1 cellular context compared by ENCODE assay signal in the genomic region with DNA sequence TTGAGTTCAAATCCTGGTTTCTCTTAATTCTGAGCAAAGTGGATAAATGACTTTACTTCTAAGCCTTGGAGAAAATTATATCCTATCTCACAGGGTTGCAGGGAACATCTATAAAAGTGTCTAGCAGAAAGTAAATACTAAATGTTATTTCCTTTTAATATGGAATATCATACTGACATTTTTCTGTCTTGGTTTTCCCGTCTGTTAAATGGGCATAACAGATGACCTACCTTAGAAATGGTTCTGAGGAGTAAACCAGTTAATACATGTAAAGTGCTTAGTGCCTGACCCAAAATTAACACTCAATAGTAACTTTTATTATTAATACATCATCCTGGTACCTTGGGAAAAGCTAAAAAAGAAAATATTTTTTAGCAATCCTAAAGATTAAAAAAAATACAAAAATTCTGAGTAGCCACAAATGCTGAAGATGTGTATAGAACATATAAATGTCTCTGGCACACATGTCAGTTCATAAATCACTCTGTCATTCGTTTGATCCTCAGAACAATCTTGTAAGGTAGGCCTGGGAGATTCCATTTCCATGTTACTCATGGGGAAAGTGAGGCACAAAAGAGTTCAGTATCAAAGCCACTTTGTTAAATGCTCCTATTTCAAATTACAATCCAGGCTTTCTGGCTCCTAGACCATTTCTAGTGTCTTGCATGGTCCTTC.
TF ChIP-seq lines count a peak whose summit lies in the region.

No MANE protein-coding gene starts in this region.

TF ChIP-seq in HCT116, 20 proteins besides CTCF, POLR2A, EP300 and RAD21:
- no peak for TF ChIP-seq SIN3A (IDR thresholded peaks at IDR 0.05; ENCODE audit: low read depth)
- no peak for TF ChIP-seq POLR2AphosphoS5 (IDR thresholded peaks at IDR 0.05; ENCODE audit: low read depth, low read length)
- TF ChIP-seq, protein P1, sequence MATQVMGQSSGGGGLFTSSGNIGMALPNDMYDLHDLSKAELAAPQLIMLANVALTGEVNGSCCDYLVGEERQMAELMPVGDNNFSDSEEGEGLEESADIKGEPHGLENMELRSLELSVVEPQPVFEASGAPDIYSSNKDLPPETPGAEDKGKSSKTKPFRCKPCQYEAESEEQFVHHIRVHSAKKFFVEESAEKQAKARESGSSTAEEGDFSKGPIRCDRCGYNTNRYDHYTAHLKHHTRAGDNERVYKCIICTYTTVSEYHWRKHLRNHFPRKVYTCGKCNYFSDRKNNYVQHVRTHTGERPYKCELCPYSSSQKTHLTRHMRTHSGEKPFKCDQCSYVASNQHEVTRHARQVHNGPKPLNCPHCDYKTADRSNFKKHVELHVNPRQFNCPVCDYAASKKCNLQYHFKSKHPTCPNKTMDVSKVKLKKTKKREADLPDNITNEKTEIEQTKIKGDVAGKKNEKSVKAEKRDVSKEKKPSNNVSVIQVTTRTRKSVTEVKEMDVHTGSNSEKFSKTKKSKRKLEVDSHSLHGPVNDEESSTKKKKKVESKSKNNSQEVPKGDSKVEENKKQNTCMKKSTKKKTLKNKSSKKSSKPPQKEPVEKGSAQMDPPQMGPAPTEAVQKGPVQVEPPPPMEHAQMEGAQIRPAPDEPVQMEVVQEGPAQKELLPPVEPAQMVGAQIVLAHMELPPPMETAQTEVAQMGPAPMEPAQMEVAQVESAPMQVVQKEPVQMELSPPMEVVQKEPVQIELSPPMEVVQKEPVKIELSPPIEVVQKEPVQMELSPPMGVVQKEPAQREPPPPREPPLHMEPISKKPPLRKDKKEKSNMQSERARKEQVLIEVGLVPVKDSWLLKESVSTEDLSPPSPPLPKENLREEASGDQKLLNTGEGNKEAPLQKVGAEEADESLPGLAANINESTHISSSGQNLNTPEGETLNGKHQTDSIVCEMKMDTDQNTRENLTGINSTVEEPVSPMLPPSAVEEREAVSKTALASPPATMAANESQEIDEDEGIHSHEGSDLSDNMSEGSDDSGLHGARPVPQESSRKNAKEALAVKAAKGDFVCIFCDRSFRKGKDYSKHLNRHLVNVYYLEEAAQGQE (IDR thresholded peaks at IDR 0.05; ENCODE audit: low read depth) = no peak
- no peak for TF ChIP-seq EGR1 (IDR thresholded peaks at IDR 0.05; ENCODE audit: low read depth)
- no peak for TF ChIP-seq ELF1 (IDR thresholded peaks at IDR 0.05; ENCODE audit: borderline replicate concordance, low read depth)
- TF ChIP-seq, protein P2, sequence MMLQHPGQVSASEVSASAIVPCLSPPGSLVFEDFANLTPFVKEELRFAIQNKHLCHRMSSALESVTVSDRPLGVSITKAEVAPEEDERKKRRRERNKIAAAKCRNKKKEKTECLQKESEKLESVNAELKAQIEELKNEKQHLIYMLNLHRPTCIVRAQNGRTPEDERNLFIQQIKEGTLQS (IDR thresholded peaks at IDR 0.05) = no peak
- TF ChIP-seq EZH2 (IDR thresholded peaks at IDR 0.05) = no peak
- TF ChIP-seq, protein P3, sequence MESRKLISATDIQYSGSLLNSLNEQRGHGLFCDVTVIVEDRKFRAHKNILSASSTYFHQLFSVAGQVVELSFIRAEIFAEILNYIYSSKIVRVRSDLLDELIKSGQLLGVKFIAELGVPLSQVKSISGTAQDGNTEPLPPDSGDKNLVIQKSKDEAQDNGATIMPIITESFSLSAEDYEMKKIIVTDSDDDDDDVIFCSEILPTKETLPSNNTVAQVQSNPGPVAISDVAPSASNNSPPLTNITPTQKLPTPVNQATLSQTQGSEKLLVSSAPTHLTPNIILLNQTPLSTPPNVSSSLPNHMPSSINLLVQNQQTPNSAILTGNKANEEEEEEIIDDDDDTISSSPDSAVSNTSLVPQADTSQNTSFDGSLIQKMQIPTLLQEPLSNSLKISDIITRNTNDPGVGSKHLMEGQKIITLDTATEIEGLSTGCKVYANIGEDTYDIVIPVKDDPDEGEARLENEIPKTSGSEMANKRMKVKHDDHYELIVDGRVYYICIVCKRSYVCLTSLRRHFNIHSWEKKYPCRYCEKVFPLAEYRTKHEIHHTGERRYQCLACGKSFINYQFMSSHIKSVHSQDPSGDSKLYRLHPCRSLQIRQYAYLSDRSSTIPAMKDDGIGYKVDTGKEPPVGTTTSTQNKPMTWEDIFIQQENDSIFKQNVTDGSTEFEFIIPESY (IDR thresholded peaks at IDR 0.05; ENCODE audit: extremely low read depth, insufficient replicate concordance, low read length) = no peak
- no peak for TF ChIP-seq SP1 (IDR thresholded peaks at IDR 0.05; ENCODE audit: low read depth)
- TF ChIP-seq FOSL1 (IDR thresholded peaks at IDR 0.05; ENCODE audit: low read depth) = no peak
